16 cellular contexts compared by ENCODE assay signal in genomic region chr2:29644949-29645348, GRCh38.
DNase-seq lines count a peak whose midpoint lies in the region; ATAC-seq and TF ChIP-seq lines count a peak whose summit lies in the region.
"Had no signal": no experiment of that assay in that cellular context is flagged by ENCODE, and none has a peak within 500 bp of the region (broad histone marks: within the 10 kb centered on the region; RNA-seq: fewer than 3 reads in every experiment).

No MANE protein-coding gene starts in this region.

- no peaks in the 10 kb centered on the region for H3K9me3 ChIP-seq in HCT116 (ENCODE audit: control insufficient read depth in 1 of 2, insufficient read depth in 1 of 2, low read depth in 1 of 2, low read length in 2 of 2)

- no peaks in the 10 kb centered on the region for H3K79me2 ChIP-seq in HCT116 (ENCODE audit: insufficient read depth, low read length)

- DNase-seq in ACHN, result peak; percentile 20
- DNase-seq in HCT116 (ENCODE audit: low read depth, low spot score), result no peak
- DNase-seq in SK-MEL-5 (ENCODE audit: low read depth, low spot score), result peak; percentile 40
- no peak for DNase-seq in glutamatergic neuron
- no peak for DNase-seq in T1000 (lab: John Stamatoyannopoulos, UW)
- DNase-seq in retina, result no peak
- DNase-seq in germinal center (ENCODE audit: low spot score), result no peak
- no peak for DNase-seq in posterior cingulate gyrus
- DNase-seq: DMS153, HCEC 1CT, NCI-H1048, NCI-H446, SHP77 treated with DMSO at 0.1 percent for 48 hours had no signal

- H4K20me1 ChIP-seq in HCT116 (ENCODE audit: insufficient read depth), result no peaks in the 10 kb centered on the region
- H4K20me1 ChIP-seq: BLaER1 had no signal

- no peak for TF ChIP-seq POLR2A in HCT116 (IDR thresholded peaks at IDR 0.05; ENCODE audit: borderline replicate concordance, extremely low read depth, insufficient read depth, insufficient read length)

- RAD21 ChIA-PET in HCT116 (lab: Charles Lee; ENCODE audit: low non-redundant PET in 1 of 2, low total read pairs in 2 of 2, uncharacterized antibody in 2 of 2, unreplicated experiment in 2 of 2), result no interaction called here

- H2AFZ ChIP-seq in HCT116 (ENCODE audit: low read depth, low read length, poor library complexity, severe bottlenecking), result no peak overlapping the region

- H3K9ac ChIP-seq in HCT116 (ENCODE audit: low read length), result no peak overlapping the region
- H3K9ac ChIP-seq: BLaER1 had no signal

- no peaks in the 10 kb centered on the region for H3K9me2 ChIP-seq in HCT116 (ENCODE audit: insufficient read depth)

- no peak overlapping the region for H3K4me2 ChIP-seq in HCT116 (ENCODE audit: low read length)
- H3K4me2 ChIP-seq: BLaER1 had no signal

- POLR2A ChIA-PET in HCT116 (lab: Charles Lee), result no interaction called here

- intact Hi-C loops in HCT116 (cut with micrococcal nuclease) (no loop called here), posterior cingulate gyrus (cut with DNase I) (no loop called here)

- CTCF ChIA-PET in HCT116 (lab: Charles Lee), result no interaction called here

- no peak overlapping the region for H3K27ac Mint-ChIP-seq in glutamatergic neuron (ENCODE audit: unreplicated experiment)

- in situ Hi-C loops in ACHN (cut with HindIII; ENCODE audit: low pct_ligation_motif_present, low pct_unique_long_range_greater_than_20kb, low sequenced_read_pairs) (no loop called here), SK-MEL-5 (cut with HindIII; ENCODE audit: low pct_unique_long_range_greater_than_20kb, low sequenced_read_pairs) (no loop called here)

- no peaks in the 10 kb centered on the region for H3K4me1 Mint-ChIP-seq in glutamatergic neuron (ENCODE audit: low read depth, unreplicated experiment)

- no peaks in the 10 kb centered on the region for H3K36me3 ChIP-seq in HCT116 (ENCODE audit: control insufficient read depth in 1 of 2, insufficient read depth in 2 of 2, low read length in 2 of 2)
- H3K36me3 ChIP-seq: BLaER1 had no signal

- peaks cover 11% of the 10 kb centered on the region for H3K36me3 Mint-ChIP-seq in glutamatergic neuron (ENCODE audit: unreplicated experiment)

- TF ChIP-seq RAD21 in HCT116 (IDR thresholded peaks at IDR 0.05; ENCODE audit: low read depth), result peak; percentile 32; the same call in 1 of the 2 replicates

- peaks cover 25% of the 10 kb centered on the region for H3K27me3 ChIP-seq in HCT116 (ENCODE audit: insufficient read depth, low read length)
- H3K27me3 ChIP-seq: BLaER1 had no signal

- H3K4me3 ChIP-seq in HCT116 (replicated peaks in 1 of 2; ENCODE audit: low read depth in 1 of 2, low read length in 2 of 2), result no peak overlapping the region
- H3K4me3 ChIP-seq: BLaER1, K562 had no signal

- no peak; a peak in 1 of 6 replicates for TF ChIP-seq CTCF in HCT116 (IDR thresholded peaks at IDR 0.05 in 2 of 3, conservative IDR thresholded peaks at IDR 0.05 in 1 of 3; ENCODE audit: borderline replicate concordance in 1 of 3, insufficient read depth in 1 of 3, low read depth in 2 of 3, low read length in 2 of 3)
- peak; percentile 27 for TF ChIP-seq CTCF in glutamatergic neuron (IDR thresholded peaks at IDR 0.05; ENCODE audit: partially characterized antibody, unreplicated experiment)

- no peaks in the 10 kb centered on the region for H3K27me3 Mint-ChIP-seq in glutamatergic neuron (ENCODE audit: unreplicated experiment)

- peaks cover 5% of the 10 kb centered on the region for H3K9me3 Mint-ChIP-seq in glutamatergic neuron (ENCODE audit: unreplicated experiment)

- no peaks in the 10 kb centered on the region for H3K4me1 ChIP-seq in HCT116 (ENCODE audit: control insufficient read depth in 1 of 2, insufficient read depth in 2 of 2, low read length in 2 of 2)
- H3K4me1 ChIP-seq: BLaER1 had no signal

- ATAC-seq in HCT116, result no peak
- ATAC-seq: K562 had no signal

- H3K27ac ChIP-seq in HCT116 (ENCODE audit: low read depth, low read length), result no peak overlapping the region
- H3K27ac ChIP-seq: BLaER1, HL-60 had no signal

- BruUV-seq in HCT116 (replicated peaks; lab: Mats Ljungman, UMichigan), result no TSS peak

- no peak overlapping the region for H3K4me3 Mint-ChIP-seq in glutamatergic neuron (ENCODE audit: unreplicated experiment)

TF ChIP-seq in HCT116, 20 proteins besides CTCF, POLR2A, EP300 and RAD21:
- TF ChIP-seq ELF1 (IDR thresholded peaks at IDR 0.05; ENCODE audit: borderline replicate concordance, low read depth), result no peak
- no peak for TF ChIP-seq REST (IDR thresholded peaks at IDR 0.05; ENCODE audit: low read depth)

Comparison
In these comparisons a context has a peak if more than half of its experiments do, and no peak if none do; other contexts are left out.
1. DNase-seq: peak in ACHN (single experiment) and SK-MEL-5 (single experiment); none in HCT116 (single experiment), glutamatergic neuron (single experiment), T1000 (single experiment), retina (single experiment), germinal center (single experiment) and posterior cingulate gyrus (0 of 10).